Comparison of ENCODE assay signal across 18 cellular contexts in genomic region chr5:2724831-2725230, GRCh38. TPM values are rescaled to one million over a fixed set of nuclear protein-coding genes. Genes with fewer than 3 reads are reported as not detected.
DNase-seq lines count a peak whose midpoint lies in the region; ATAC-seq and TF ChIP-seq lines count a peak whose summit lies in the region.
"Had no signal": no experiment of that assay in that cellular context is flagged by ENCODE, and none has a peak within 500 bp of the region (broad histone marks: within the 10 kb centered on the region; RNA-seq: fewer than 3 reads in every experiment).

No MANE protein-coding gene starts in this region.

- no peaks in the 10 kb centered on the region for H3K4me1 ChIP-seq in sigmoid colon

- ATAC-seq in HG03354 (IDR thresholded peaks at IDR 0.05; ENCODE audit: poor library complexity, severe bottlenecking, unreplicated experiment) (no peak), HG03457 (IDR thresholded peaks at IDR 0.05; ENCODE audit: unreplicated experiment) (no peak), GM18519 (IDR thresholded peaks at IDR 0.05; ENCODE audit: low FRiP score, unreplicated experiment) (no peak)

- H3K9me3 ChIP-seq in WERI-Rb-1 (ENCODE audit: severe bottlenecking) (no peaks in the 10 kb centered on the region), sigmoid colon (no peaks in the 10 kb centered on the region)

- H3K4me3 ChIP-seq in WERI-Rb-1 (ENCODE audit: low read depth, low read length) = no peak overlapping the region
- H3K4me3 ChIP-seq in sigmoid colon = no peak overlapping the region

- TF ChIP-seq POLR2A in sigmoid colon (IDR thresholded peaks at IDR 0.05) = no peak

- H3K27ac ChIP-seq in WERI-Rb-1 (no peak overlapping the region), sigmoid colon (no peak overlapping the region)

- intact Hi-C loops in sigmoid colon (cut with DNase I) = no loop called here

- peaks cover 2% of the 10 kb centered on the region for H3K27me3 ChIP-seq in WERI-Rb-1 (ENCODE audit: insufficient read depth, low read depth, severe bottlenecking)
- H3K27me3 ChIP-seq in sigmoid colon = peaks cover 0 to 54% (median 0%) of the 10 kb centered on the region in 3 donors

- DNase-seq in WERI-Rb-1 (peak; percentile 3), islet precursor cell (peak; percentile 32), sigmoid colon (peak; percentile 29)
- DNase-seq: C1 segment of cervical spinal cord; Calu3; CD4-positive, alpha-beta memory T cell; COR-L47; DMS53; DMS79 treated with DMSO at 0.1 percent for 48 hours; GF-D8; GOT3; HCEC 1CT had no signal

- no peak for TF ChIP-seq EP300 in sigmoid colon (IDR thresholded peaks at IDR 0.05)

- 81 to 85% methylated on average over 5 of the region's 5 CpGs for WGBS in sigmoid colon, 2 donors

- TF ChIP-seq CTCF in WERI-Rb-1 (IDR thresholded peaks at IDR 0.05; ENCODE audit: low read depth, low read length) (no peak), sigmoid colon (IDR thresholded peaks at IDR 0.05) (no peak)

- no peaks in the 10 kb centered on the region for H3K36me3 ChIP-seq in WERI-Rb-1
- no peaks in the 10 kb centered on the region for H3K36me3 ChIP-seq in sigmoid colon

RNA-seq across cellular contexts. Expression of gene IRX2, which starts 26.6 kb away (rescaled TPM):
- total RNA-seq in sigmoid colon = not detected
- polyA plus RNA-seq in sigmoid colon = under 1 TPM in 1 of 3 donors, not detected in 2; 0.03 TPM
- total RNA-seq: A172; A673; Calu3; CD4-positive, alpha-beta memory T cell; G401 had no signal
- polyA plus RNA-seq: CD4-positive, alpha-beta memory T cell had no signal
